14 cellular contexts compared by ENCODE assay signal in the genomic region with DNA sequence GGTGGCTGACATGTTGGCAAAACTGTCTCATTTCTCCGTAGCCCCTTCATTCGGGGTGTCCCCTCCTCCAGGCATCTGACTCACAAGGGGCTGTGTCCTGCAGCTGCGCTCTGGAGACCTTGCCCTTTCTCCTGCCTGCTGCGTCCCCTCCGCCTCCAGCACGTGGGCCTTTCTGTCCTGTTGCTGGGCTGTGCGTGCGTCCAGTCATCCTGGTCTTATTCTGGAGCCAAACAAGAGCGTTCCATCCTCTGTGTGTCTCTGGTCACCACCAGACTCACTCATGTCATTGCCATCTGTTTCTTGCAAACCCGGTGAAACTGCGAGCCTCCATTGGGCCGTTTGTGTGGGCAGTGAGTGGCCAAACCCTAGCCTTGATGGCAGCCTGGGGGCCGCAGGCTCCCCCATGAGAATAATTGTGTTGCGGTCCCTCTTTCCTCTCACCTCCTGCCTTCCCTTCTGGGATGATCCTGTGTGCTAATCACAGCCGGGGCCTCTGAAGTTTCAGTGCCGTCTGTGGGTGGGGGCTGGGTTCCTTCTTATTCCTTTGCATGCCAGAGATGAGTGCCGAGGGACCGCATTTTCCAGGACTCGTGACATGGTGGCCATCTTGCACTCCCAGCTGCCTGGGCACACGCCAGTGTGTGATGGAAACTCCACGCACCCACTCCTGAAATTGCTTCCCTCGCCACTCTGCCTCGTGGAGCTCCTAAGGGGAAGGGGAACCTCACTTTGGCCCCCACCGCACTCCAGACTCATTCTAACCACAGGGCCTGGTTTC.
"Had no signal": no experiment of that assay in that cellular context is flagged by ENCODE, and none has a peak within 500 bp of the region (broad histone marks: within the 10 kb centered on the region; RNA-seq: fewer than 3 reads in every experiment).

No MANE protein-coding gene starts in this region.

- H3K27me3 ChIP-seq: brain microvascular endothelial cell, right atrium auricular region had no signal

- H3K4me3 Mint-ChIP-seq: stimulated activated effector memory CD8-positive, alpha-beta T cell treated with anti-CD3 and anti-CD28 coated beads, Interleukin-12 subunit alpha, Interleukin-12 subunit beta, amount 100 ng/mL, for 72 hours; T-helper 17 cell had no signal

- H3K27ac Mint-ChIP-seq: stimulated activated effector memory CD8-positive, alpha-beta T cell treated with anti-CD3 and anti-CD28 coated beads, Interleukin-12 subunit alpha, Interleukin-12 subunit beta, amount 100 ng/mL, for 72 hours; T-helper 17 cell had no signal

- H3K9me3 Mint-ChIP-seq: stimulated activated effector memory CD8-positive, alpha-beta T cell treated with anti-CD3 and anti-CD28 coated beads, Interleukin-12 subunit alpha, Interleukin-12 subunit beta, amount 100 ng/mL, for 72 hours had no signal

- H3K36me3 Mint-ChIP-seq: stimulated activated effector memory CD8-positive, alpha-beta T cell treated with anti-CD3 and anti-CD28 coated beads, Interleukin-12 subunit alpha, Interleukin-12 subunit beta, amount 100 ng/mL, for 72 hours had no signal

- H3K9me3 ChIP-seq: lower lobe of right lung, right atrium auricular region had no signal

- DNase-seq: activated CD4-positive, alpha-beta T cell treated with anti-CD3 and anti-CD28 coated beads, Interleukin-2, amount 50 U/mL, for 1 hour; activated CD4-positive, CD25-positive, alpha-beta regulatory T cell; activated naive CD4-positive, alpha-beta T cell treated with anti-CD3 and anti-CD28 coated beads, Interleukin-2, amount 50 U/mL, for 16 hours; activated T-cell treated with anti-CD3 and anti-CD28 coated beads, Interleukin-2, amount 50 U/mL, for 1 hour; effector memory CD4-positive, alpha-beta T cell; hypothalamus; lower lobe of right lung; midbrain; small intestine; T-helper 17 cell; trophoblast cell had no signal

- H3K4me3 ChIP-seq: lower lobe of right lung, right atrium auricular region had no signal

- H3K36me3 ChIP-seq: brain microvascular endothelial cell, lower lobe of right lung, right atrium auricular region had no signal

- H3K27ac ChIP-seq: brain microvascular endothelial cell, lower lobe of right lung, right atrium auricular region had no signal

- H3K4me1 ChIP-seq: lower lobe of right lung, right atrium auricular region had no signal
